8 cellular contexts compared by ENCODE assay signal in genomic region chr13:27621116-27621365, GRCh38. TPM values are rescaled to one million over a fixed set of nuclear protein-coding genes. Genes with fewer than 3 reads are reported as not detected.
DNase-seq lines count a peak whose midpoint lies in the region; ATAC-seq and TF ChIP-seq lines count a peak whose summit lies in the region.

No MANE protein-coding gene starts in this region.

- CTCF ChIA-PET in T-cell (lab: Charles Lee), result interaction anchor here in 1 of 2 donors (0.7 to 1.3 kb wide), 8 partner anchors 8 to 259 kb away, joined by 3 to 4 read pairs (median 3); no protein-coding TSS in a partner anchor

- POLR2A ChIA-PET in T-cell (lab: Charles Lee), result interaction anchor here (0.5 to 2.1 kb wide), 7 partner anchors 167 to 1097 kb away, joined by 3 to 10 read pairs (median 3); partner anchors contain the start of genes GTF3A (in 1 of the 2) and MTIF3 (in 1 of the 2)

- H3K4me3 ChIP-seq in skeletal muscle tissue (ENCODE audit: low read length in 3 of 3), result peak overlapping the region; percentile 87 to 91 (median 90)

- ATAC-seq in T-cell (replicated peaks in 1 of 4), result peak; percentile 2 to 10 (median 2)
- peak; percentile 19 for ATAC-seq in foreskin keratinocyte
- no peak for ATAC-seq in GM18867 (IDR thresholded peaks at IDR 0.05; ENCODE audit: unreplicated experiment)

- H3K27ac ChIP-seq in foreskin keratinocyte (peak overlapping the region; percentile 100), skeletal muscle tissue (ENCODE audit: low read depth, low read length) (peak overlapping the region; percentile 97)

- no peaks in the 10 kb centered on the region for H3K27me3 ChIP-seq in foreskin keratinocyte
- H3K27me3 ChIP-seq in skeletal muscle tissue (ENCODE audit: control insufficient read depth in 3 of 3, insufficient read depth in 3 of 3, low read length in 3 of 3), result no peaks in the 10 kb centered on the region

- peaks cover 36% of the 10 kb centered on the region for H3K36me3 Mint-ChIP-seq in activated CD4-positive, alpha-beta T cell treated with anti-CD3 and anti-CD28 coated beads, Interleukin-2, amount 10 ng/mL, durations not matched to agents 24 days and 14 days (ENCODE audit: low read depth)
- peaks cover 25% of the 10 kb centered on the region for H3K36me3 Mint-ChIP-seq in T-cell

- peak overlapping the region; percentile 85 to 96 (median 93) for H3K9ac ChIP-seq in skeletal muscle tissue (ENCODE audit: low read depth in 1 of 3, low read length in 3 of 3)

- H3K9me3 ChIP-seq in skeletal muscle tissue (ENCODE audit: control insufficient read depth in 3 of 3, low read length in 3 of 3), result no peaks in the 10 kb centered on the region

- intact Hi-C loops in activated CD4-positive, alpha-beta T cell treated with anti-CD3 and anti-CD28 coated beads, Interleukin-2, amount 10 ng/mL, durations not matched to agents 24 days and 14 days (cut with micrococcal nuclease), result loop anchor here (1.0 to 10.0 kb wide), 5 partner anchors 171 to 1038 kb away; partner anchors contain the start of genes MTIF3, PAN3, POMP and USP12

- peaks cover 3% of the 10 kb centered on the region for H3K9me3 Mint-ChIP-seq in activated CD4-positive, alpha-beta T cell treated with anti-CD3 and anti-CD28 coated beads, Interleukin-2, amount 10 ng/mL, durations not matched to agents 24 days and 14 days
- H3K9me3 Mint-ChIP-seq in T-cell, result no peaks in the 10 kb centered on the region

- H3K36me3 ChIP-seq in skeletal muscle tissue (ENCODE audit: control insufficient read depth in 3 of 3, insufficient read depth in 3 of 3, low read length in 3 of 3), result peaks cover 0 to 6% (median 0%) of the 10 kb centered on the region in 3 donors

- H3K27me3 Mint-ChIP-seq in activated CD4-positive, alpha-beta T cell treated with anti-CD3 and anti-CD28 coated beads, Interleukin-2, amount 10 ng/mL, durations not matched to agents 24 days and 14 days, result no peaks in the 10 kb centered on the region
- no peaks in the 10 kb centered on the region for H3K27me3 Mint-ChIP-seq in T-cell

- peak overlapping the region; percentile 93 for H3K27ac Mint-ChIP-seq in activated CD4-positive, alpha-beta T cell treated with anti-CD3 and anti-CD28 coated beads, Interleukin-2, amount 10 ng/mL, durations not matched to agents 24 days and 14 days
- H3K27ac Mint-ChIP-seq in T-cell, result peak overlapping the region; percentile 92 to 96

- no peak for TF ChIP-seq CTCF in foreskin keratinocyte (conservative IDR thresholded peaks at IDR 0.05)

- peak overlapping the region; percentile 98 for H3K4me3 Mint-ChIP-seq in activated CD4-positive, alpha-beta T cell treated with anti-CD3 and anti-CD28 coated beads, Interleukin-2, amount 10 ng/mL, durations not matched to agents 24 days and 14 days
- H3K4me3 Mint-ChIP-seq in T-cell, result peak overlapping the region; percentile 89 to 93 (median 91)

- peaks cover 44% of the 10 kb centered on the region for H3K4me1 Mint-ChIP-seq in activated CD4-positive, alpha-beta T cell treated with anti-CD3 and anti-CD28 coated beads, Interleukin-2, amount 10 ng/mL, durations not matched to agents 24 days and 14 days
- H3K4me1 Mint-ChIP-seq in T-cell, result peaks cover 63 to 68% (median 68%) of the 10 kb centered on the region in 3 donors

- DNase-seq in activated CD4-positive, alpha-beta T cell treated with anti-CD3 and anti-CD28 coated beads, Interleukin-2, amount 10 ng/mL, durations not matched to agents 24 days and 14 days, result no peak
- no peak for DNase-seq in activated CD4-positive, alpha-beta T cell treated with anti-CD3 and anti-CD28 coated beads, Interleukin-2, amount 50 U/mL, for 4 hours
- DNase-seq in T-cell (peak in 1 of 34 experiments; percentile 46), foreskin keratinocyte (no peak), D341Med (ENCODE audit: low spot score) (no peak), epidermal melanocyte (ENCODE audit: insufficient read length, low spot score) (no peak)

- H3K4me1 ChIP-seq in foreskin keratinocyte (peaks cover 32% of the 10 kb centered on the region), skeletal muscle tissue (ENCODE audit: control insufficient read depth in 3 of 3, insufficient read depth in 3 of 3, low read length in 3 of 3) (peaks cover 18 to 44% (median 24%) of the 10 kb centered on the region in 3 donors)

RNA-seq across cellular contexts. Expression of gene POLR1D, which starts 0.7 kb away (rescaled TPM):
- total RNA-seq in activated CD4-positive, alpha-beta T cell treated with anti-CD3 and anti-CD28 coated beads, Interleukin-2, amount 10 ng/mL, durations not matched to agents 24 days and 14 days, result 134 and 140 TPM in 2 replicates
- 100 to 1,000 TPM; 136 to 167 (median 139) TPM for total RNA-seq in T-cell
- 153 and 159 TPM in 2 replicates for total RNA-seq in foreskin keratinocyte
- polyA plus RNA-seq in foreskin keratinocyte, result 226 and 227 TPM in 2 replicates
- total RNA-seq in skeletal muscle tissue, result 69.9 TPM

RNA-seq across cellular contexts. Expression of gene LNX2, which starts 0.7 kb away (rescaled TPM):
- 4.1 and 4.3 TPM in 2 replicates for total RNA-seq in activated CD4-positive, alpha-beta T cell treated with anti-CD3 and anti-CD28 coated beads, Interleukin-2, amount 10 ng/mL, durations not matched to agents 24 days and 14 days
- 10 to 100 TPM in 2 of 5 donors, 1 to 10 TPM in 3; 5.0 to 11.8 (median 9.8) TPM for total RNA-seq in T-cell
- total RNA-seq in foreskin keratinocyte, result 17.6 and 19.4 TPM in 2 replicates
- polyA plus RNA-seq in foreskin keratinocyte, result 4.3 and 4.8 TPM in 2 replicates
- total RNA-seq in skeletal muscle tissue, result 4.2 TPM
